16 cellular contexts compared by ENCODE assay signal in genomic region chr9:109122726-109123621, GRCh38. TPM values are rescaled to one million over a fixed set of nuclear protein-coding genes. Genes with fewer than 3 reads are reported as not detected.
A peak's percentile ranks its signal among the peaks of the same experiment; 100 is the strongest.
DNase-seq lines count a peak whose midpoint lies in the region; ATAC-seq and TF ChIP-seq lines count a peak whose summit lies in the region.
"Had no signal": no experiment of that assay in that cellular context is flagged by ENCODE, and none has a peak within 500 bp of the region (broad histone marks: within the 10 kb centered on the region; RNA-seq: fewer than 3 reads in every experiment).

No MANE protein-coding gene starts in this region.

- TF ChIP-seq CTCF in lower lobe of right lung (IDR thresholded peaks at IDR 0.05) (no peak), PC-3 (conservative IDR thresholded peaks at IDR 0.05; ENCODE audit: low read depth, low read length) (no peak)

- H4K20me1 ChIP-seq in Karpas-422 (ENCODE audit: insufficient read depth, low read depth, low read length) (peaks cover 12% of the 10 kb centered on the region), PC-3 (ENCODE audit: low read length) (peaks cover 9% of the 10 kb centered on the region)

- peak; percentile 57 for DNase-seq in SIG-M5 treated with dmso at 0.1 percent for 504 hours (lab: John Stamatoyannopoulos, UW; ENCODE audit: unreplicated experiment)
- DNase-seq in SIG-M5 (lab: John Stamatoyannopoulos, UW) = no peak
- DNase-seq in Karpas-422 = no peak
- peak; percentile 55 for DNase-seq in lower lobe of right lung
- no peak for DNase-seq in NK-92 (lab: John Stamatoyannopoulos, UW; ENCODE audit: unreplicated experiment)
- no peak for DNase-seq in PC-3
- no peak for DNase-seq in NCI-H524 treated with DMSO at 0.1 percent for 48 hours (lab: John Stamatoyannopoulos, UW)
- DNase-seq: 8988T; activated CD4-positive, alpha-beta T cell treated with anti-CD3 and anti-CD28 coated beads for 1 hour; HFFc6; NCI-H2227 treated with DMSO at 0.1 percent for 48 hours; retina had no signal

- ATAC-seq in HG02610 (IDR thresholded peaks at IDR 0.05; ENCODE audit: unreplicated experiment) (peak; percentile 32), lower lobe of right lung (no peak), PC-3 (no peak)
- ATAC-seq: SK-N-SH treated with all-trans-retinoic acid at 6 μM for 48 hours had no signal

- H3K4me2 ChIP-seq in Karpas-422 (ENCODE audit: low read depth, low read length, poor library complexity, severe bottlenecking) = no peak overlapping the region
- no peak overlapping the region for H3K4me2 ChIP-seq in PC-3 (ENCODE audit: low read length)

- intact Hi-C loops in lower lobe of right lung (cut with DNase I) (no loop called here), PC-3 (cut with micrococcal nuclease) (no loop called here)

- H3F3A ChIP-seq in PC-3 (ENCODE audit: low read length, unreplicated experiment) = no peaks in the 10 kb centered on the region

- H3K9me2 ChIP-seq in Karpas-422 (replicated peaks; ENCODE audit: insufficient read depth, low read length) (no peaks in the 10 kb centered on the region), PC-3 (replicated peaks; ENCODE audit: low read length) (no peaks in the 10 kb centered on the region)

- POLR2A ChIA-PET in PC-3 (lab: Charles Lee; ENCODE audit: unreplicated experiment) = no interaction called here

- H3K79me2 ChIP-seq in Karpas-422 (ENCODE audit: low read length) = peaks cover 17% of the 10 kb centered on the region
- peaks cover 18% of the 10 kb centered on the region for H3K79me2 ChIP-seq in PC-3 (ENCODE audit: low read length)

- no peak overlapping the region for H3K4me3 ChIP-seq in Karpas-422 (ENCODE audit: low read length)
- H3K4me3 ChIP-seq in lower lobe of right lung = no peak overlapping the region
- H3K4me3 ChIP-seq in PC-3 (ENCODE audit: low read length) = no peak overlapping the region
- H3K4me3 ChIP-seq: breast epithelium had no signal

- H3K9me3 ChIP-seq in Karpas-422 (ENCODE audit: low read length) = no peaks in the 10 kb centered on the region
- no peaks in the 10 kb centered on the region for H3K9me3 ChIP-seq in lower lobe of right lung
- H3K9me3 ChIP-seq in PC-3 (ENCODE audit: low read length) = no peaks in the 10 kb centered on the region
- H3K9me3 ChIP-seq: breast epithelium had no signal

- H3K4me1 ChIP-seq in Karpas-422 (ENCODE audit: low read length) (peaks cover 25% of the 10 kb centered on the region), lower lobe of right lung (peaks cover 8% of the 10 kb centered on the region), PC-3 (ENCODE audit: insufficient read depth, low read length) (peaks cover 5% of the 10 kb centered on the region)
- H3K4me1 ChIP-seq: breast epithelium had no signal

- CTCF ChIA-PET in PC-3 (lab: Charles Lee) = no interaction called here

- H3K36me3 ChIP-seq in Karpas-422 (ENCODE audit: insufficient read depth, low read length) (no peaks in the 10 kb centered on the region), lower lobe of right lung (no peaks in the 10 kb centered on the region), PC-3 (ENCODE audit: low read depth, low read length) (no peaks in the 10 kb centered on the region)
- H3K36me3 ChIP-seq: breast epithelium had no signal

- H2AFZ ChIP-seq in Karpas-422 (ENCODE audit: low read length) (peak overlapping the region; percentile 28; the same call in 1 of the 2 replicates), PC-3 (ENCODE audit: low read length) (no peak overlapping the region)

- no peaks in the 10 kb centered on the region for H3K27me3 ChIP-seq in Karpas-422 (ENCODE audit: low read length)
- H3K27me3 ChIP-seq in lower lobe of right lung (ENCODE audit: low read depth) = no peaks in the 10 kb centered on the region
- no peaks in the 10 kb centered on the region for H3K27me3 ChIP-seq in PC-3 (ENCODE audit: low read length)
- H3K27me3 ChIP-seq: breast epithelium had no signal

- H3K9ac ChIP-seq in Karpas-422 (ENCODE audit: low read length) (peak overlapping the region; percentile 19; the same call in 1 of the 2 replicates), PC-3 (ENCODE audit: low read length) (no peak overlapping the region)

- H3K27ac ChIP-seq in Karpas-422 (ENCODE audit: low read length) (no peak overlapping the region), lower lobe of right lung (no peak overlapping the region), PC-3 (ENCODE audit: low read length) (no peak overlapping the region)
- H3K27ac ChIP-seq: breast epithelium had no signal

- no TSS peak for BruUV-seq in PC-3 (replicated peaks; lab: Mats Ljungman, UMichigan)

RNA-seq across cellular contexts. Expression of gene TMEM245, which starts 3.2 kb away (rescaled TPM):
- 24.2 and 37.9 TPM in 2 replicates for total RNA-seq in Karpas-422 (2014; rRNA removed; shearing (Covaris generic); ENCODE audit: low replicate concordance)
- total RNA-seq in lower lobe of right lung = 85.7 TPM
- total RNA-seq in PC-3 (2014; rRNA removed) = 23.7 and 30.8 TPM in 2 replicates

RNA-seq across cellular contexts. Expression of gene FRRS1L, which starts 44.1 kb away (rescaled TPM):
- not detected in 2 replicates for total RNA-seq in Karpas-422 (2014; rRNA removed; shearing (Covaris generic); ENCODE audit: low replicate concordance)
- total RNA-seq in lower lobe of right lung = 0.06 TPM
- total RNA-seq in PC-3 (2014; rRNA removed) = not detected in 2 replicates
- total RNA-seq: activated T-helper 2 cell treated with anti-CD3 and anti-CD28 coated beads, Interferon-gamma antibody, Interleukin-2, Interleukin-4, amounts not matched to agents 10 μg/mL and 5 μg/mL and 100 μg/mL, durations not matched to agents 14 hours and 24 hours and 36 hours; HFFc6 had no signal

Comparison
In these comparisons a context has a peak if more than half of its experiments do, and no peak if none do; other contexts are left out.
1. DNase-seq: peak in SIG-M5 treated with dmso at 0.1 percent for 504 hours (single experiment) and lower lobe of right lung (single experiment); none in SIG-M5 (single experiment), Karpas-422 (single experiment), NK-92 (single experiment), PC-3 (single experiment) and NCI-H524 treated with DMSO at 0.1 percent for 48 hours (single experiment).